Comparison of ENCODE assay signal across 36 cellular contexts in the genomic region with DNA sequence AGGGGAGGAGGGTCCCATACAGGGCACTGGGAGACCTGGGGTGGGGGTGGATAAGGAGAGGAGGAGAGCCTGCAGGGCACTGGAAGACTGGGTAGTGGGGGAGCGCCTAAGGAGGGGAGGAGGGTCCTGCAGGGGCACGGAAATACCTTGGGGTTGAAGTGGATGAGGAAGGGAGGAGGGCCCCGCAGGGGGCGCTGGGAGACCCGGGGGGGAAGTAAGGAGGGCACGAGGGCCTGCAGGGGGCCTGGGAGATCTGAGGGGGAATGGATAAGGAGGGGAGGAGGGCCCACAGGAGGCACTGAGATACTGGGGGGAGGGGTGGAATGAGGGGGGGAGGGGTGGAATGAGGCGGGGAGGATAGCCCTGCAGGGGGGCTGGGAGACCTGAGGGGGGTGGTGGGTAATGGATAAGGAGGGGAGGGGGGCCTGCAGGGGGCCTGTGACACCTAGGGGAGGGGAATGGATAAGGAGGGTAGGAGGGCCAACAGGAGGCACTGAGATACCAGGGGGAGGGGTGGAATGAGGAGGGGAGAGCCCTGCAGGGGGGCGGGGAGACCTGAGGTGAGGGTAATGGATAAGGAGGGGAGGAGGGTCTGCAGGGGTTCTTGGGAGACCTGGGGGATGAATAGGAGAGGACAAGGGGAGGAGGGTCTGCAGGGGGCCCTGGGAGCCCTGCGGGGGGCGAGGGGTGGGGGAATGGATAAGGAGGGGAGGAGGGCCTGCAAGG. TPM values are rescaled to one million over a fixed set of nuclear protein-coding genes. Genes with fewer than 3 reads are reported as not detected.
"Had no signal": no experiment of that assay in that cellular context is flagged by ENCODE, and none has a peak within 500 bp of the region (broad histone marks: within the 10 kb centered on the region; RNA-seq: fewer than 3 reads in every experiment).

No MANE protein-coding gene starts in this region.

- H3K4me3 ChIP-seq: Peyer's patch, SJSA1 had no signal

- DNase-seq: activated CD4-positive, alpha-beta memory T cell treated with anti-CD3 and anti-CD28 coated beads, Interleukin-2, amount 10 ng/mL, durations not matched to agents 7 days and 5 days; activated CD4-positive, alpha-beta T cell treated with anti-CD3 and anti-CD28 coated beads for 1 hour; activated CD4-positive, CD25-positive, alpha-beta regulatory T cell; activated CD8-positive, alpha-beta memory T cell treated with anti-CD3 and anti-CD28 coated beads for 24 hours; activated CD8-positive, alpha-beta memory T cell treated with anti-CD3 and anti-CD28 coated beads, Interleukin-2, amount 10 ng/mL, durations not matched to agents 7 days and 5 days; activated CD8-positive, alpha-beta memory T cell treated with anti-CD3 and anti-CD28 coated beads, Interleukin-2, amount 50 U/mL, for 48 hours; activated effector memory CD4-positive, alpha-beta T cell treated with Interleukin-2 at 50 U/mL for 16 hours; activated naive CD4-positive, alpha-beta T cell; activated naive CD4-positive, alpha-beta T cell treated with anti-CD3 and anti-CD28 coated beads, Interleukin-2, amount 50 U/mL, for 16 hours; activated naive CD8-positive, alpha-beta T cell treated with anti-CD3 and anti-CD28 coated beads for 36 hours; activated T-cell treated with anti-CD3 and anti-CD28 coated beads, Interleukin-2, amount 50 U/mL, for 48 hours; amniotic stem cell; aorta; brain microvascular endothelial cell; central memory CD4-positive, alpha-beta T cell; NCI-H1092 treated with DMSO at 0.1 percent for 48 hours; NCI-H1417; NCI-H187; NCI-H2081; NCI-H2171 treated with DMSO at 0.1 percent for 48 hours; NCI-H2227 treated with DMSO at 0.1 percent for 48 hours; NCI-H446; NCI-H510A treated with DMSO at 0.1 percent for 48 hours; NCI-H526 treated with DMSO at 0.1 percent for 48 hours; NCI-H774; PC-3; Peyer's patch; RPMI8226; SHP77 treated with DMSO at 0.1 percent for 48 hours had no signal

- H3K36me3 ChIP-seq: brain microvascular endothelial cell, Peyer's patch, SJSA1, WERI-Rb-1 had no signal

- H3K27me3 ChIP-seq: brain microvascular endothelial cell, Peyer's patch had no signal

- H3K27me3 Mint-ChIP-seq: activated naive CD8-positive, alpha-beta T cell treated with anti-CD3 and anti-CD28 coated beads for 36 hours had no signal

- H3K27ac ChIP-seq: brain microvascular endothelial cell, KMS-11, Peyer's patch, SJSA1 had no signal

- H3K36me3 Mint-ChIP-seq: activated CD8-positive, alpha-beta memory T cell treated with anti-CD3 and anti-CD28 coated beads, Interleukin-2, amount 10 ng/mL, durations not matched to agents 7 days and 5 days; activated naive CD8-positive, alpha-beta T cell treated with anti-CD3 and anti-CD28 coated beads for 36 hours had no signal

- H3K4me2 ChIP-seq: KMS-11 had no signal

- ATAC-seq: activated CD8-positive, alpha-beta memory T cell treated with anti-CD3 and anti-CD28 coated beads, Interleukin-2, amount 10 ng/mL, durations not matched to agents 7 days and 5 days; PC-3 had no signal

- H3K27ac Mint-ChIP-seq: activated CD4-positive, alpha-beta memory T cell treated with anti-CD3 and anti-CD28 coated beads, Interleukin-2, amount 10 ng/mL, durations not matched to agents 7 days and 5 days; activated CD8-positive, alpha-beta memory T cell treated with anti-CD3 and anti-CD28 coated beads, Interleukin-2, amount 10 ng/mL, durations not matched to agents 7 days and 5 days; activated naive CD8-positive, alpha-beta T cell treated with anti-CD3 and anti-CD28 coated beads for 36 hours; T-helper 2 cell treated with Interferon-gamma antibody and Interleukin-4, amounts not matched to agents 5 μg/mL and 100 μg/mL, for 36 hours had no signal

- H3K9me3 ChIP-seq: Peyer's patch, SJSA1 had no signal

- H3K9ac ChIP-seq: KMS-11 had no signal

- H3K4me1 ChIP-seq: Peyer's patch, SJSA1 had no signal

- H3K4me3 Mint-ChIP-seq: activated CD4-positive, alpha-beta memory T cell treated with anti-CD3 and anti-CD28 coated beads, Interleukin-2, amount 10 ng/mL, durations not matched to agents 7 days and 5 days; activated CD8-positive, alpha-beta memory T cell treated with anti-CD3 and anti-CD28 coated beads, Interleukin-2, amount 10 ng/mL, durations not matched to agents 7 days and 5 days; activated naive CD8-positive, alpha-beta T cell treated with anti-CD3 and anti-CD28 coated beads for 36 hours; T-helper 2 cell treated with Interferon-gamma antibody and Interleukin-4, amounts not matched to agents 5 μg/mL and 100 μg/mL, for 36 hours had no signal

RNA-seq across cellular contexts. Expression of a gene that starts 0.6 kb away (rescaled TPM):
- total RNA-seq: activated CD4-positive, alpha-beta memory T cell treated with anti-CD3 and anti-CD28 coated beads, Interleukin-2, amount 10 ng/mL, durations not matched to agents 7 days and 5 days; activated CD8-positive, alpha-beta memory T cell treated with anti-CD3 and anti-CD28 coated beads, Interleukin-2, amount 10 ng/mL, durations not matched to agents 7 days and 5 days; activated naive CD8-positive, alpha-beta T cell treated with anti-CD3 and anti-CD28 coated beads for 36 hours; aorta; cerebellum; M059J; PC-3; Peyer's patch; SJSA1; T-helper 1 cell treated with Interleukin-12 subunit alpha and Interleukin-12 subunit beta and Interleukin-4 antibody, amounts not matched to agents 30 ng/mL and 1 ng/mL, for 36 hours had no signal
- polyA plus RNA-seq: aorta had no signal

RNA-seq across cellular contexts. Expression of a gene that starts 35.4 kb away (rescaled TPM):
- total RNA-seq: activated CD4-positive, alpha-beta memory T cell treated with anti-CD3 and anti-CD28 coated beads, Interleukin-2, amount 10 ng/mL, durations not matched to agents 7 days and 5 days; activated CD8-positive, alpha-beta memory T cell treated with anti-CD3 and anti-CD28 coated beads, Interleukin-2, amount 10 ng/mL, durations not matched to agents 7 days and 5 days; activated naive CD8-positive, alpha-beta T cell treated with anti-CD3 and anti-CD28 coated beads for 36 hours; M059J; PC-3; SJSA1; T-helper 1 cell treated with Interleukin-12 subunit alpha and Interleukin-12 subunit beta and Interleukin-4 antibody, amounts not matched to agents 30 ng/mL and 1 ng/mL, for 36 hours had no signal
